In the genomic region with DNA sequence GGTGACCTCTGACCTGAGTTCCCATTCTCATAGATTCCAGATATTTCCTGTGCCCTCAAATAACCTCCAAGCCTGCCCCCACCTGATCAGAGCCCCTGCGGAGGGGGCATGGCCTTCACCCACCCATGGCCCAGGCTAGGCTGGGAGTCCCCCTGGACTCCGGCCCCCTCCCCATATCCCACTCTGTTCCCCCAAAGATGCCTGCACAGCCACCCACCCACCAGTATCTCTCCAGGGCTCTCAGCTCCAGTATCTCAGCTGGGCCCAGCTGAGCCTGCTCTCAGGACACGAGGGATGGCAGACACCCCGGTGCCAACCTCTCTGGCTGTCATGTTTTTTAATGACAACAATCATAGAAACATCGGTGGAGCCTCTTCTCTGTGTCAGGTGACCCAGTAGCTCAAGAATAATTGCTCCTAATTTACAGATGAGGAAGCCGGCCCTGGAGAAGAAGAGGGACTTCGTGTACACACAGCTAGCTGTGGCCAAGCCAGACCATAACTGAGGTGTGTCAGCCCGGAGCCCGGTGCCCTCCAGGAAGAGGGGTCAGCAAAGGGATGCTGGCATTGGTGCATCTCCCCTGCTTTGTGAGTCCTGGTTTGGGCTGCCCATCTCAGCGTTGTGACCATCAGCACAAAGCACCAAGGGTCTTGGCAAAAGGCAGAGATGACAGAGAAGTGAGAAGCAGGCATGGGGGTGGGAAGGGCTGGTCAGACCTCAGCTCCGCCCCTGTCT, we compare ENCODE assay signal across 2 cellular contexts.
TF ChIP-seq lines count a peak whose summit lies in the region.

No MANE protein-coding gene starts in this region.

TF ChIP-seq in IMR-90, 13 proteins besides CTCF, POLR2A, EP300 and RAD21:
- no peak for TF ChIP-seq SMC3 (IDR thresholded peaks at IDR 0.05; ENCODE audit: low read depth, low read length)
- no peak for TF ChIP-seq MAZ (IDR thresholded peaks at IDR 0.05; ENCODE audit: borderline replicate concordance, low read depth, low read length)
- no peak for TF ChIP-seq MXI1 (IDR thresholded peaks at IDR 0.05; ENCODE audit: borderline replicate concordance, low read depth, low read length)
- TF ChIP-seq CHD1 (IDR thresholded peaks at IDR 0.05; ENCODE audit: low read depth, low read length) = no peak
- no peak for TF ChIP-seq RCOR1 (IDR thresholded peaks at IDR 0.05; ENCODE audit: insufficient replicate concordance, low read length)
- no peak for TF ChIP-seq RFX5 (IDR thresholded peaks at IDR 0.05; ENCODE audit: low read depth, low read length)
- no peak for TF ChIP-seq BHLHE40 (IDR thresholded peaks at IDR 0.05; ENCODE audit: low read depth, low read length)
- TF ChIP-seq FOS (IDR thresholded peaks at IDR 0.05; ENCODE audit: low read depth, low read length) = no peak
- TF ChIP-seq, protein P1, sequence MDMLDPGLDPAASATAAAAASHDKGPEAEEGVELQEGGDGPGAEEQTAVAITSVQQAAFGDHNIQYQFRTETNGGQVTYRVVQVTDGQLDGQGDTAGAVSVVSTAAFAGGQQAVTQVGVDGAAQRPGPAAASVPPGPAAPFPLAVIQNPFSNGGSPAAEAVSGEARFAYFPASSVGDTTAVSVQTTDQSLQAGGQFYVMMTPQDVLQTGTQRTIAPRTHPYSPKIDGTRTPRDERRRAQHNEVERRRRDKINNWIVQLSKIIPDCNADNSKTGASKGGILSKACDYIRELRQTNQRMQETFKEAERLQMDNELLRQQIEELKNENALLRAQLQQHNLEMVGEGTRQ (IDR thresholded peaks at IDR 0.05; ENCODE audit: low read depth, low read length) = no peak
- no peak for TF ChIP-seq NFE2L2 (IDR thresholded peaks at IDR 0.05; ENCODE audit: low read depth, low read length)
- TF ChIP-seq, protein P2, sequence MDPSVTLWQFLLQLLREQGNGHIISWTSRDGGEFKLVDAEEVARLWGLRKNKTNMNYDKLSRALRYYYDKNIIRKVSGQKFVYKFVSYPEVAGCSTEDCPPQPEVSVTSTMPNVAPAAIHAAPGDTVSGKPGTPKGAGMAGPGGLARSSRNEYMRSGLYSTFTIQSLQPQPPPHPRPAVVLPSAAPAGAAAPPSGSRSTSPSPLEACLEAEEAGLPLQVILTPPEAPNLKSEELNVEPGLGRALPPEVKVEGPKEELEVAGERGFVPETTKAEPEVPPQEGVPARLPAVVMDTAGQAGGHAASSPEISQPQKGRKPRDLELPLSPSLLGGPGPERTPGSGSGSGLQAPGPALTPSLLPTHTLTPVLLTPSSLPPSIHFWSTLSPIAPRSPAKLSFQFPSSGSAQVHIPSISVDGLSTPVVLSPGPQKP (IDR thresholded peaks at IDR 0.05; ENCODE audit: borderline replicate concordance, low read depth, low read length) = no peak
- no peak for TF ChIP-seq MAFK (IDR thresholded peaks at IDR 0.05; ENCODE audit: low read depth, low read length)
TF ChIP-seq in IMR-90: peak in this region for 0.

TF ChIP-seq in liver, 16 proteins besides CTCF, POLR2A, EP300 and RAD21:
- no peak for TF ChIP-seq HNF4G (IDR thresholded peaks at IDR 0.05)
- TF ChIP-seq RXRA (IDR thresholded peaks at IDR 0.05) = no peak
- TF ChIP-seq JUND (IDR thresholded peaks at IDR 0.05) = no peak
- TF ChIP-seq SP1 (IDR thresholded peaks at IDR 0.05) = no peak
- TF ChIP-seq YY1 (IDR thresholded peaks at IDR 0.05) = no peak
- no peak for TF ChIP-seq TAF1 (conservative IDR thresholded peaks at IDR 0.05)
- TF ChIP-seq, protein P3, sequence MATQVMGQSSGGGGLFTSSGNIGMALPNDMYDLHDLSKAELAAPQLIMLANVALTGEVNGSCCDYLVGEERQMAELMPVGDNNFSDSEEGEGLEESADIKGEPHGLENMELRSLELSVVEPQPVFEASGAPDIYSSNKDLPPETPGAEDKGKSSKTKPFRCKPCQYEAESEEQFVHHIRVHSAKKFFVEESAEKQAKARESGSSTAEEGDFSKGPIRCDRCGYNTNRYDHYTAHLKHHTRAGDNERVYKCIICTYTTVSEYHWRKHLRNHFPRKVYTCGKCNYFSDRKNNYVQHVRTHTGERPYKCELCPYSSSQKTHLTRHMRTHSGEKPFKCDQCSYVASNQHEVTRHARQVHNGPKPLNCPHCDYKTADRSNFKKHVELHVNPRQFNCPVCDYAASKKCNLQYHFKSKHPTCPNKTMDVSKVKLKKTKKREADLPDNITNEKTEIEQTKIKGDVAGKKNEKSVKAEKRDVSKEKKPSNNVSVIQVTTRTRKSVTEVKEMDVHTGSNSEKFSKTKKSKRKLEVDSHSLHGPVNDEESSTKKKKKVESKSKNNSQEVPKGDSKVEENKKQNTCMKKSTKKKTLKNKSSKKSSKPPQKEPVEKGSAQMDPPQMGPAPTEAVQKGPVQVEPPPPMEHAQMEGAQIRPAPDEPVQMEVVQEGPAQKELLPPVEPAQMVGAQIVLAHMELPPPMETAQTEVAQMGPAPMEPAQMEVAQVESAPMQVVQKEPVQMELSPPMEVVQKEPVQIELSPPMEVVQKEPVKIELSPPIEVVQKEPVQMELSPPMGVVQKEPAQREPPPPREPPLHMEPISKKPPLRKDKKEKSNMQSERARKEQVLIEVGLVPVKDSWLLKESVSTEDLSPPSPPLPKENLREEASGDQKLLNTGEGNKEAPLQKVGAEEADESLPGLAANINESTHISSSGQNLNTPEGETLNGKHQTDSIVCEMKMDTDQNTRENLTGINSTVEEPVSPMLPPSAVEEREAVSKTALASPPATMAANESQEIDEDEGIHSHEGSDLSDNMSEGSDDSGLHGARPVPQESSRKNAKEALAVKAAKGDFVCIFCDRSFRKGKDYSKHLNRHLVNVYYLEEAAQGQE (IDR thresholded peaks at IDR 0.05) = no peak
- TF ChIP-seq, protein P4, sequence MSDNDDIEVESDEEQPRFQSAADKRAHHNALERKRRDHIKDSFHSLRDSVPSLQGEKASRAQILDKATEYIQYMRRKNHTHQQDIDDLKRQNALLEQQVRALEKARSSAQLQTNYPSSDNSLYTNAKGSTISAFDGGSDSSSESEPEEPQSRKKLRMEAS (IDR thresholded peaks at IDR 0.05) = no peak
- TF ChIP-seq, protein P5, sequence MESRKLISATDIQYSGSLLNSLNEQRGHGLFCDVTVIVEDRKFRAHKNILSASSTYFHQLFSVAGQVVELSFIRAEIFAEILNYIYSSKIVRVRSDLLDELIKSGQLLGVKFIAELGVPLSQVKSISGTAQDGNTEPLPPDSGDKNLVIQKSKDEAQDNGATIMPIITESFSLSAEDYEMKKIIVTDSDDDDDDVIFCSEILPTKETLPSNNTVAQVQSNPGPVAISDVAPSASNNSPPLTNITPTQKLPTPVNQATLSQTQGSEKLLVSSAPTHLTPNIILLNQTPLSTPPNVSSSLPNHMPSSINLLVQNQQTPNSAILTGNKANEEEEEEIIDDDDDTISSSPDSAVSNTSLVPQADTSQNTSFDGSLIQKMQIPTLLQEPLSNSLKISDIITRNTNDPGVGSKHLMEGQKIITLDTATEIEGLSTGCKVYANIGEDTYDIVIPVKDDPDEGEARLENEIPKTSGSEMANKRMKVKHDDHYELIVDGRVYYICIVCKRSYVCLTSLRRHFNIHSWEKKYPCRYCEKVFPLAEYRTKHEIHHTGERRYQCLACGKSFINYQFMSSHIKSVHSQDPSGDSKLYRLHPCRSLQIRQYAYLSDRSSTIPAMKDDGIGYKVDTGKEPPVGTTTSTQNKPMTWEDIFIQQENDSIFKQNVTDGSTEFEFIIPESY (IDR thresholded peaks at IDR 0.05) = no peak
- TF ChIP-seq HNF4A (conservative IDR thresholded peaks at IDR 0.05) = no peak
- no peak for TF ChIP-seq FOXA1 (IDR thresholded peaks at IDR 0.05)
- TF ChIP-seq FOXA2 (IDR thresholded peaks at IDR 0.05) = no peak
- no peak for TF ChIP-seq GABPA (IDR thresholded peaks at IDR 0.05 in 1 of 2, conservative IDR thresholded peaks at IDR 0.05 in 1 of 2)
- TF ChIP-seq, protein P6, sequence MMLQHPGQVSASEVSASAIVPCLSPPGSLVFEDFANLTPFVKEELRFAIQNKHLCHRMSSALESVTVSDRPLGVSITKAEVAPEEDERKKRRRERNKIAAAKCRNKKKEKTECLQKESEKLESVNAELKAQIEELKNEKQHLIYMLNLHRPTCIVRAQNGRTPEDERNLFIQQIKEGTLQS (IDR thresholded peaks at IDR 0.05) = no peak
- no peak for TF ChIP-seq EGR1 (IDR thresholded peaks at IDR 0.05; ENCODE audit: low read depth in 2 of 2)
- TF ChIP-seq NR2F2 (IDR thresholded peaks at IDR 0.05) = no peak
